ENCODE assay signal across 12 cellular contexts in genomic region chr14:68195126-68195525, GRCh38.
DNase-seq lines count a peak whose midpoint lies in the region; ATAC-seq and TF ChIP-seq lines count a peak whose summit lies in the region.
"Had no signal": no experiment of that assay in that cellular context is flagged by ENCODE, and none has a peak within 500 bp of the region (broad histone marks: within the 10 kb centered on the region; RNA-seq: fewer than 3 reads in every experiment).

No MANE protein-coding gene starts in this region.

- H2BK12ac ChIP-seq in H9 (ENCODE audit: insufficient read length, low read depth, low read length), result no peak overlapping the region

- no peaks in the 10 kb centered on the region for H3K36me3 ChIP-seq in body of pancreas (replicated peaks in 1 of 2; ENCODE audit: insufficient read depth in 1 of 2, low read depth in 2 of 2)

- no peak overlapping the region for H3K14ac ChIP-seq in H9 (ENCODE audit: insufficient read depth, low read length)

- no peak for TF ChIP-seq POLR2A in body of pancreas (IDR thresholded peaks at IDR 0.05)

- H3K9me3 ChIP-seq in H9 (ENCODE audit: control insufficient read depth, low read depth, low read length) (no peaks in the 10 kb centered on the region), body of pancreas (no peaks in the 10 kb centered on the region)

- TF ChIP-seq CTCF in H9 (conservative IDR thresholded peaks at IDR 0.05) (no peak), body of pancreas (IDR thresholded peaks at IDR 0.05) (no peak)

- no peaks in the 10 kb centered on the region for H3K27me3 Mint-ChIP-seq in H9 (ENCODE audit: low read depth)
- H3K27me3 Mint-ChIP-seq in activated T-helper 17 cell treated with anti-CD3 and anti-CD28 coated beads, Interleukin-2, amount 50 U/mL, for 72 hours, result no peaks in the 10 kb centered on the region
- H3K27me3 Mint-ChIP-seq: activated CD4-positive, alpha-beta T cell treated with anti-CD3 and anti-CD28 coated beads, Interleukin-2, amount 10 ng/mL, durations not matched to agents 7 days and 5 days; CD4-positive, CD25-positive, alpha-beta regulatory T cell had no signal

- intact Hi-C loops in body of pancreas (cut with DNase I), result no loop called here

- H3K4me3 Mint-ChIP-seq in H9, result no peak overlapping the region
- H3K4me3 Mint-ChIP-seq in activated T-helper 17 cell treated with anti-CD3 and anti-CD28 coated beads, Interleukin-2, amount 50 U/mL, for 72 hours, result no peak overlapping the region
- H3K4me3 Mint-ChIP-seq: activated CD4-positive, alpha-beta T cell treated with anti-CD3 and anti-CD28 coated beads, Interleukin-2, amount 10 ng/mL, durations not matched to agents 7 days and 5 days; CD4-positive, CD25-positive, alpha-beta regulatory T cell; T-helper 1 cell treated with Interleukin-12 subunit alpha and Interleukin-12 subunit beta and Interleukin-4 antibody, amounts not matched to agents 30 μg/mL and 1 μg/mL, for 36 hours had no signal

- H3K4me1 ChIP-seq in H9 (ENCODE audit: insufficient read depth, low read length), result peaks cover 5% of the 10 kb centered on the region; the same call in 1 of the 2 replicates
- peaks cover 89% of the 10 kb centered on the region for H3K4me1 ChIP-seq in body of pancreas

- no peak overlapping the region for H2BK15ac ChIP-seq in H9 (ENCODE audit: low read depth, low read length)

- H4K8ac ChIP-seq in H9 (replicated peaks; ENCODE audit: insufficient read length, low read depth, low read length), result no peak overlapping the region

- H3K23ac ChIP-seq in H9 (ENCODE audit: insufficient read length, low read depth, low read length), result no peak overlapping the region

- no peak overlapping the region for H3K56ac ChIP-seq in H9 (ENCODE audit: insufficient read length, low read depth, low read length)

- H3K36me3 Mint-ChIP-seq in H9 (ENCODE audit: insufficient read depth in 1 of 3, low read depth in 3 of 3), result no peaks in the 10 kb centered on the region; a peak in 1 of 7 replicates
- H3K36me3 Mint-ChIP-seq in activated T-helper 17 cell treated with anti-CD3 and anti-CD28 coated beads, Interleukin-2, amount 50 U/mL, for 72 hours (ENCODE audit: low read depth), result no peaks in the 10 kb centered on the region

- no peaks in the 10 kb centered on the region for H3K79me1 ChIP-seq in H9 (ENCODE audit: insufficient read depth, low read depth, low read length, poor library complexity, severe bottlenecking)

- no peak overlapping the region for H4K91ac ChIP-seq in H9 (ENCODE audit: insufficient read length, low read depth, low read length)

- no peak overlapping the region for H4K5ac ChIP-seq in H9 (ENCODE audit: insufficient read length, low read depth, low read length)

- H3T11ph ChIP-seq in H9 (ENCODE audit: low read length), result no peak overlapping the region

- no peaks in the 10 kb centered on the region; a peak in 1 of 5 replicates for H3K9me3 Mint-ChIP-seq in H9
- H3K9me3 Mint-ChIP-seq in activated T-helper 17 cell treated with anti-CD3 and anti-CD28 coated beads, Interleukin-2, amount 50 U/mL, for 72 hours, result no peaks in the 10 kb centered on the region
- H3K9me3 Mint-ChIP-seq: activated CD4-positive, alpha-beta T cell treated with anti-CD3 and anti-CD28 coated beads, Interleukin-2, amount 10 ng/mL, durations not matched to agents 7 days and 5 days; T-helper 1 cell treated with Interleukin-12 subunit alpha and Interleukin-12 subunit beta and Interleukin-4 antibody, amounts not matched to agents 30 μg/mL and 1 μg/mL, for 36 hours had no signal

- no peak overlapping the region for H2BK5ac ChIP-seq in H9 (ENCODE audit: insufficient read length, low read length)

- H3K23me2 ChIP-seq in H9 (ENCODE audit: insufficient read length, low read depth, low read length, poor library complexity, severe bottlenecking), result no peaks in the 10 kb centered on the region

- no peak overlapping the region for H2AK5ac ChIP-seq in H9 (ENCODE audit: insufficient read length, low read length)

- peaks cover 66 to 69% of the 10 kb centered on the region in 2 experiments for H3K4me1 Mint-ChIP-seq in H9
- H3K4me1 Mint-ChIP-seq in activated T-helper 17 cell treated with anti-CD3 and anti-CD28 coated beads, Interleukin-2, amount 50 U/mL, for 72 hours, result peaks cover 6% of the 10 kb centered on the region

- no peak overlapping the region for H3K4me3 ChIP-seq in body of pancreas

- no peaks in the 10 kb centered on the region for H4K20me1 ChIP-seq in H9 (ENCODE audit: control insufficient read depth, insufficient read depth, insufficient read length)

- no peak overlapping the region for H3K9ac ChIP-seq in H9 (ENCODE audit: extremely low read depth, insufficient read length, low read length)

- no peak overlapping the region for H2BK20ac ChIP-seq in H9 (ENCODE audit: low read depth, low read length, poor library complexity, severe bottlenecking)

- no CpG with 5 or more reads among the region's 1 CpG for WGBS in H9 (ENCODE audit: extremely low coverage, insufficient read length, low lambda C conversion rate)
- 14 to 28% methylated on average over 1 of the region's 1 CpG for WGBS in body of pancreas, 2 donors

- H3K27me3 ChIP-seq in H9 (ENCODE audit: insufficient read depth, low read length), result no peaks in the 10 kb centered on the region
- H3K27me3 ChIP-seq in body of pancreas, result no peaks in the 10 kb centered on the region

- no peak overlapping the region for H2BK120ac ChIP-seq in H9 (ENCODE audit: low read depth, low read length, poor library complexity, severe bottlenecking)

- H2AFZ ChIP-seq in H9 (ENCODE audit: low read length), result no peak overlapping the region

- H3K18ac ChIP-seq in H9 (ENCODE audit: insufficient read length, low read depth, low read length), result no peak overlapping the region

- H3K79me2 ChIP-seq in H9 (ENCODE audit: insufficient read depth, low read length), result no peaks in the 10 kb centered on the region

- H3K4me2 ChIP-seq in H9 (ENCODE audit: insufficient read depth, insufficient read length, low read length), result peak overlapping the region; percentile 8

- H3K27ac ChIP-seq in H9 (ENCODE audit: insufficient read length, low read depth, low read length) (no peak overlapping the region), body of pancreas (peak overlapping the region in 3 of 4 donors; percentile 22 to 87 (median 84))

- ATAC-seq in body of pancreas, result no peak
- ATAC-seq in activated T-helper 17 cell treated with anti-CD3 and anti-CD28 coated beads, Interleukin-2, amount 50 U/mL, for 72 hours (replicated peaks), result no peak
- no peak for ATAC-seq in GM21529 (IDR thresholded peaks at IDR 0.05; ENCODE audit: unreplicated experiment)

- peak overlapping the region in 2 of 3 experiments; percentile 50 to 85; a peak in 5 of 7 replicates for H3K27ac Mint-ChIP-seq in H9
- H3K27ac Mint-ChIP-seq in activated T-helper 17 cell treated with anti-CD3 and anti-CD28 coated beads, Interleukin-2, amount 50 U/mL, for 72 hours, result no peak overlapping the region
- H3K27ac Mint-ChIP-seq: activated CD4-positive, alpha-beta T cell treated with anti-CD3 and anti-CD28 coated beads, Interleukin-2, amount 10 ng/mL, durations not matched to agents 7 days and 5 days; CD4-positive, CD25-positive, alpha-beta regulatory T cell; T-helper 1 cell treated with Interleukin-12 subunit alpha and Interleukin-12 subunit beta and Interleukin-4 antibody, amounts not matched to agents 30 μg/mL and 1 μg/mL, for 36 hours had no signal

- H3K4ac ChIP-seq in H9 (ENCODE audit: low read depth, low read length), result no peak overlapping the region

- DNase-seq in H9, result peak; percentile 40
- DNase-seq in NCI-H2029 treated with DMSO at 0.1 percent for 48 hours (lab: John Stamatoyannopoulos, UW), result peak; percentile 19
- DNase-seq in body of pancreas, result no peak
- peak; percentile 85 for DNase-seq in renal cortical epithelial cell (ENCODE audit: low read depth)
- DNase-seq in AG08395 (ENCODE audit: low spot score), result no peak
- no peak for DNase-seq in T-helper 2 cell
- DNase-seq: activated CD4-positive, alpha-beta T cell treated with anti-CD3 and anti-CD28 coated beads, Interleukin-2, amount 10 ng/mL, durations not matched to agents 7 days and 5 days; activated gamma-delta T cell; CD4-positive, CD25-positive, alpha-beta regulatory T cell had no signal

Comparison
In these comparisons a context has a peak if more than half of its experiments do, and no peak if none do; other contexts are left out.
1. DNase-seq: peak in H9 (single experiment), NCI-H2029 treated with DMSO at 0.1 percent for 48 hours (single experiment) and renal cortical epithelial cell (single experiment); none in body of pancreas (0 of 4), AG08395 (single experiment) and T-helper 2 cell (0 of 5).